In genomic region chr6:111775145-111775936, GRCh38 we compare ENCODE assay signal across 14 cellular contexts.
DNase-seq lines count a peak whose midpoint lies in the region; ATAC-seq and TF ChIP-seq lines count a peak whose summit lies in the region.
"Had no signal": no experiment of that assay in that cellular context is flagged by ENCODE, and none has a peak within 500 bp of the region (broad histone marks: within the 10 kb centered on the region; RNA-seq: fewer than 3 reads in every experiment).

No MANE protein-coding gene starts in this region.

- CTCF ChIA-PET in activated CD4-positive, alpha-beta T cell treated with anti-CD3 and anti-CD28 coated beads for 36 hours (lab: Charles Lee) = interaction anchor here (1.1 to 1.6 kb wide), 3 partner anchors 11 to 79 kb away, joined by 3 to 5 read pairs (median 5); no protein-coding TSS in a partner anchor

- TF ChIP-seq CTCF in fibroblast of the aortic adventitia (IDR thresholded peaks at IDR 0.05; ENCODE audit: insufficient read depth, low read length) = no peak

- ATAC-seq in activated CD4-positive, alpha-beta T cell treated with anti-CD3 and anti-CD28 coated beads for 36 hours = peak; percentile 8
- no peak for ATAC-seq in stimulated activated memory B cell treated with anti-CD40 and anti-IgM and Interleukin-4, amounts not matched to agents 10 μg/mL and 1 μg/mL and 100 μg/mL, for 72 hours
- no peak for ATAC-seq in GM18502 (IDR thresholded peaks at IDR 0.05; ENCODE audit: poor library complexity, unreplicated experiment)

- no peak for DNase-seq in activated CD4-positive, alpha-beta T cell treated with anti-CD3 and anti-CD28 coated beads for 36 hours
- DNase-seq in activated CD4-positive, alpha-beta T cell treated with anti-CD3 and anti-CD28 coated beads, Interleukin-2, amount 50 U/mL, for 4 hours = no peak
- DNase-seq in activated T-helper 2 cell treated with anti-CD3 and anti-CD28 coated beads, Interferon-gamma antibody, Interleukin-2, Interleukin-4, amounts not matched to agents 10 μg/mL and 5 μg/mL and 100 μg/mL, durations not matched to agents 14 hours and 24 hours and 36 hours (ENCODE audit: low spot score) = no peak
- DNase-seq in fibroblast of the aortic adventitia (ENCODE audit: low read depth) (peak; percentile 59), H4 (ENCODE audit: low spot score) (no peak), NCI-H446 treated with DMSO at 0.1 percent for 48 hours (lab: John Stamatoyannopoulos, UW) (no peak)
- DNase-seq: activated CD4-positive, alpha-beta T cell treated with anti-CD3 and anti-CD28 coated beads for 4 hours; activated gamma-delta T cell treated with Interleukin-2 at 50 U/mL for 16 hours; Caco-2; central memory CD4-positive, alpha-beta T cell; GDM1; stimulated activated CD4-positive, alpha-beta T cell treated with anti-CD3 and anti-CD28 coated beads, Interleukin-1b, Interleukin-23, amount 100 ng/mL, for 48 hours had no signal

- H3K36me3 Mint-ChIP-seq in activated CD4-positive, alpha-beta T cell treated with anti-CD3 and anti-CD28 coated beads for 36 hours (ENCODE audit: low read depth) = peaks cover 65% of the 10 kb centered on the region
- peaks cover 75% of the 10 kb centered on the region for H3K36me3 Mint-ChIP-seq in activated T-helper 2 cell treated with anti-CD3 and anti-CD28 coated beads, Interferon-gamma antibody, Interleukin-2, Interleukin-4, amounts not matched to agents 10 μg/mL and 5 μg/mL and 100 μg/mL, durations not matched to agents 14 hours and 24 hours and 36 hours (ENCODE audit: low read depth)
- H3K36me3 Mint-ChIP-seq in stimulated activated memory B cell treated with anti-CD40 and anti-IgM and Interleukin-4, amounts not matched to agents 10 μg/mL and 1 μg/mL and 100 μg/mL, for 72 hours = peaks cover 36% of the 10 kb centered on the region

- H3K27ac Mint-ChIP-seq in activated CD4-positive, alpha-beta T cell treated with anti-CD3 and anti-CD28 coated beads for 36 hours = peak overlapping the region; percentile 82
- peak overlapping the region; percentile 72 for H3K27ac Mint-ChIP-seq in activated T-helper 2 cell treated with anti-CD3 and anti-CD28 coated beads, Interferon-gamma antibody, Interleukin-2, Interleukin-4, amounts not matched to agents 10 μg/mL and 5 μg/mL and 100 μg/mL, durations not matched to agents 14 hours and 24 hours and 36 hours
- H3K27ac Mint-ChIP-seq in stimulated activated memory B cell treated with anti-CD40 and anti-IgM and Interleukin-4, amounts not matched to agents 10 μg/mL and 1 μg/mL and 100 μg/mL, for 72 hours = peak overlapping the region; percentile 48

- no peaks in the 10 kb centered on the region for H3K27me3 Mint-ChIP-seq in activated CD4-positive, alpha-beta T cell treated with anti-CD3 and anti-CD28 coated beads for 36 hours
- no peaks in the 10 kb centered on the region for H3K27me3 Mint-ChIP-seq in activated T-helper 2 cell treated with anti-CD3 and anti-CD28 coated beads, Interferon-gamma antibody, Interleukin-2, Interleukin-4, amounts not matched to agents 10 μg/mL and 5 μg/mL and 100 μg/mL, durations not matched to agents 14 hours and 24 hours and 36 hours (ENCODE audit: low read depth)
- H3K27me3 Mint-ChIP-seq in stimulated activated memory B cell treated with anti-CD40 and anti-IgM and Interleukin-4, amounts not matched to agents 10 μg/mL and 1 μg/mL and 100 μg/mL, for 72 hours = no peaks in the 10 kb centered on the region

- no peak overlapping the region for H3K4me3 Mint-ChIP-seq in activated CD4-positive, alpha-beta T cell treated with anti-CD3 and anti-CD28 coated beads for 36 hours
- H3K4me3 Mint-ChIP-seq in activated T-helper 2 cell treated with anti-CD3 and anti-CD28 coated beads, Interferon-gamma antibody, Interleukin-2, Interleukin-4, amounts not matched to agents 10 μg/mL and 5 μg/mL and 100 μg/mL, durations not matched to agents 14 hours and 24 hours and 36 hours (ENCODE audit: low read depth) = no peak overlapping the region
- H3K4me3 Mint-ChIP-seq in stimulated activated memory B cell treated with anti-CD40 and anti-IgM and Interleukin-4, amounts not matched to agents 10 μg/mL and 1 μg/mL and 100 μg/mL, for 72 hours = no peak overlapping the region

- peaks cover 92% of the 10 kb centered on the region for H3K4me1 Mint-ChIP-seq in activated CD4-positive, alpha-beta T cell treated with anti-CD3 and anti-CD28 coated beads for 36 hours
- H3K4me1 Mint-ChIP-seq in activated T-helper 2 cell treated with anti-CD3 and anti-CD28 coated beads, Interferon-gamma antibody, Interleukin-2, Interleukin-4, amounts not matched to agents 10 μg/mL and 5 μg/mL and 100 μg/mL, durations not matched to agents 14 hours and 24 hours and 36 hours (ENCODE audit: low read depth) = peaks cover 77% of the 10 kb centered on the region
- peaks cover 30% of the 10 kb centered on the region for H3K4me1 Mint-ChIP-seq in stimulated activated memory B cell treated with anti-CD40 and anti-IgM and Interleukin-4, amounts not matched to agents 10 μg/mL and 1 μg/mL and 100 μg/mL, for 72 hours

- no peak overlapping the region for H3K4me3 ChIP-seq in fibroblast of the aortic adventitia (ENCODE audit: low read depth, low read length)

- intact Hi-C loops in activated CD4-positive, alpha-beta T cell treated with anti-CD3 and anti-CD28 coated beads for 36 hours (cut with DNase I, micrococcal nuclease) = no loop called here
- intact Hi-C loops in activated T-helper 2 cell treated with anti-CD3 and anti-CD28 coated beads, Interferon-gamma antibody, Interleukin-2, Interleukin-4, amounts not matched to agents 10 μg/mL and 5 μg/mL and 100 μg/mL, durations not matched to agents 14 hours and 24 hours and 36 hours (cut with micrococcal nuclease) = no loop called here

- peaks cover 8% of the 10 kb centered on the region for H3K9me3 Mint-ChIP-seq in activated CD4-positive, alpha-beta T cell treated with anti-CD3 and anti-CD28 coated beads for 36 hours (ENCODE audit: low read depth)
- no peaks in the 10 kb centered on the region for H3K9me3 Mint-ChIP-seq in activated T-helper 2 cell treated with anti-CD3 and anti-CD28 coated beads, Interferon-gamma antibody, Interleukin-2, Interleukin-4, amounts not matched to agents 10 μg/mL and 5 μg/mL and 100 μg/mL, durations not matched to agents 14 hours and 24 hours and 36 hours
- H3K9me3 Mint-ChIP-seq in stimulated activated memory B cell treated with anti-CD40 and anti-IgM and Interleukin-4, amounts not matched to agents 10 μg/mL and 1 μg/mL and 100 μg/mL, for 72 hours = no peaks in the 10 kb centered on the region

- POLR2A ChIA-PET in activated CD4-positive, alpha-beta T cell treated with anti-CD3 and anti-CD28 coated beads for 36 hours (lab: Charles Lee) = no interaction called here
